In the genomic region with DNA sequence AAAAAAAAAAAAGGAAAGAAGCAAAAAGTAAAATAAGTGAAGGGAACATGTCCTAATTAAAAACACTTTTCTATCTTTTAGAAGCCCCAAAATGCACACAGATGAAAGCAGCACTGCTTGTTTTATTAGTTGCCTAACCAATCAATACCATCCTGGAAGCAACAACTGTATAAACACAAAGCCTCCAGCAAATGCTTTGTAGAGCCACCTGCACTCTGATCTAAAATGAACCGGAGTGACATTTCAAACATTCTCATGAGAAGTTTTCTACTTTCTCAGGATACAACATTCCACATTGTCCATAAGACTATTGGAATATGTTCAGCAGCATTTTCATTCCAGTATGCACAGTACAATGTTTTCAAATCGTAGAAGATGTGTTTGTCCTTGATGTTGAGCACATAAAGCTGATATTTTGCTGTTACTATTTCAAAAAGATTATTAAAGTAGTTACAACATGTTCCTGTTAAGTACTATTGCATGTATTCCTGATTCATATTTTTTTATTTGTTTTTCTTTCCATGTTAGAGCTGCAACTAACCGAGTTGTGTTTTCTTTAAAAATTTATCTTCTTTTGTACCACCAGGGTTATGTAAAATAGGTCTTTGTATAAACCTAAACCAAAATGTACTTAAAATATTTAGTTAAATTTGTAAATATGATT, we compare ENCODE assay signal across 1 cellular context.
TF ChIP-seq lines count a peak whose summit lies in the region.

No MANE protein-coding gene starts in this region.

TF ChIP-seq in HepG2, 621 proteins besides CTCF, POLR2A, EP300 and RAD21 (continued from another document and continues in another):
- TF ChIP-seq, protein P1, sequence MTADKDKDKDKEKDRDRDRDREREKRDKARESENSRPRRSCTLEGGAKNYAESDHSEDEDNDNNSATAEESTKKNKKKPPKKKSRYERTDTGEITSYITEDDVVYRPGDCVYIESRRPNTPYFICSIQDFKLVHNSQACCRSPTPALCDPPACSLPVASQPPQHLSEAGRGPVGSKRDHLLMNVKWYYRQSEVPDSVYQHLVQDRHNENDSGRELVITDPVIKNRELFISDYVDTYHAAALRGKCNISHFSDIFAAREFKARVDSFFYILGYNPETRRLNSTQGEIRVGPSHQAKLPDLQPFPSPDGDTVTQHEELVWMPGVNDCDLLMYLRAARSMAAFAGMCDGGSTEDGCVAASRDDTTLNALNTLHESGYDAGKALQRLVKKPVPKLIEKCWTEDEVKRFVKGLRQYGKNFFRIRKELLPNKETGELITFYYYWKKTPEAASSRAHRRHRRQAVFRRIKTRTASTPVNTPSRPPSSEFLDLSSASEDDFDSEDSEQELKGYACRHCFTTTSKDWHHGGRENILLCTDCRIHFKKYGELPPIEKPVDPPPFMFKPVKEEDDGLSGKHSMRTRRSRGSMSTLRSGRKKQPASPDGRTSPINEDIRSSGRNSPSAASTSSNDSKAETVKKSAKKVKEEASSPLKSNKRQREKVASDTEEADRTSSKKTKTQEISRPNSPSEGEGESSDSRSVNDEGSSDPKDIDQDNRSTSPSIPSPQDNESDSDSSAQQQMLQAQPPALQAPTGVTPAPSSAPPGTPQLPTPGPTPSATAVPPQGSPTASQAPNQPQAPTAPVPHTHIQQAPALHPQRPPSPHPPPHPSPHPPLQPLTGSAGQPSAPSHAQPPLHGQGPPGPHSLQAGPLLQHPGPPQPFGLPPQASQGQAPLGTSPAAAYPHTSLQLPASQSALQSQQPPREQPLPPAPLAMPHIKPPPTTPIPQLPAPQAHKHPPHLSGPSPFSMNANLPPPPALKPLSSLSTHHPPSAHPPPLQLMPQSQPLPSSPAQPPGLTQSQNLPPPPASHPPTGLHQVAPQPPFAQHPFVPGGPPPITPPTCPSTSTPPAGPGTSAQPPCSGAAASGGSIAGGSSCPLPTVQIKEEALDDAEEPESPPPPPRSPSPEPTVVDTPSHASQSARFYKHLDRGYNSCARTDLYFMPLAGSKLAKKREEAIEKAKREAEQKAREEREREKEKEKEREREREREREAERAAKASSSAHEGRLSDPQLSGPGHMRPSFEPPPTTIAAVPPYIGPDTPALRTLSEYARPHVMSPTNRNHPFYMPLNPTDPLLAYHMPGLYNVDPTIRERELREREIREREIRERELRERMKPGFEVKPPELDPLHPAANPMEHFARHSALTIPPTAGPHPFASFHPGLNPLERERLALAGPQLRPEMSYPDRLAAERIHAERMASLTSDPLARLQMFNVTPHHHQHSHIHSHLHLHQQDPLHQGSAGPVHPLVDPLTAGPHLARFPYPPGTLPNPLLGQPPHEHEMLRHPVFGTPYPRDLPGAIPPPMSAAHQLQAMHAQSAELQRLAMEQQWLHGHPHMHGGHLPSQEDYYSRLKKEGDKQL (CRISPR knock-in tag; IDR thresholded peaks at IDR 0.05; ENCODE audit: low read depth), result no peak
- TF ChIP-seq ZNF160 (CRISPR knock-in tag; IDR thresholded peaks at IDR 0.05) (0 out of 2 replicates have a peak, but pooled peaks have one; percentile 31), HNF4A (CRISPR knock-in tag; IDR thresholded peaks at IDR 0.05) (peak; percentile 65), ETV5 (CRISPR knock-in tag; IDR thresholded peaks at IDR 0.05; ENCODE audit: borderline replicate concordance) (peak; percentile 73; the same call in 1 of the 2 replicates), HMGA1 (CRISPR knock-in tag; conservative IDR thresholded peaks at IDR 0.05) (no peak), ZNF317 (CRISPR knock-in tag; IDR thresholded peaks at IDR 0.05) (peak; percentile 72; the same call in 1 of the 2 replicates), ZNF737 (CRISPR knock-in tag; IDR thresholded peaks at IDR 0.05; ENCODE audit: borderline replicate concordance) (no peak), ZSCAN9 (CRISPR knock-in tag; IDR thresholded peaks at IDR 0.05; ENCODE audit: borderline replicate concordance) (peak; percentile 62; the same call in 1 of the 2 replicates), ISL2 (CRISPR knock-in tag; IDR thresholded peaks at IDR 0.05) (peak; percentile 91), SALL1 (CRISPR knock-in tag; IDR thresholded peaks at IDR 0.05) (peak; percentile 78; the same call in 1 of the 2 replicates), AHDC1 (CRISPR knock-in tag; IDR thresholded peaks at IDR 0.05; ENCODE audit: borderline replicate concordance) (peak; percentile 99), KLF6 (CRISPR knock-in tag; IDR thresholded peaks at IDR 0.05) (0 out of 2 replicates have a peak, but pooled peaks have one; percentile 52), SMC3 (IDR thresholded peaks at IDR 0.05; ENCODE audit: low read length) (no peak), SOX13 (IDR thresholded peaks at IDR 0.05) (peak; percentile 70; the same call in 1 of the 2 replicates), SOX13 (CRISPR knock-in tag; conservative IDR thresholded peaks at IDR 0.05 in 1 of 2, IDR thresholded peaks at IDR 0.05 in 1 of 2) (peak in 1 of 2 experiments; percentile 80; a peak in 2 of 4 replicates), SAFB2 (CRISPR knock-in tag; IDR thresholded peaks at IDR 0.05; ENCODE audit: borderline replicate concordance, low read depth) (no peak), MIER3 (CRISPR knock-in tag; IDR thresholded peaks at IDR 0.05; ENCODE audit: borderline replicate concordance) (peak; percentile 52; the same call in 1 of the 2 replicates), FOXA3 (CRISPR knock-in tag; IDR thresholded peaks at IDR 0.05) (peak; percentile 87), ZNF790 (CRISPR knock-in tag; IDR thresholded peaks at IDR 0.05; ENCODE audit: borderline replicate concordance) (0 out of 2 replicates have a peak, but pooled peaks have one; percentile 31), NFIC (IDR thresholded peaks at IDR 0.05; ENCODE audit: low read length) (peak; percentile 96), ZMYM4 (CRISPR knock-in tag; IDR thresholded peaks at IDR 0.05) (peak; percentile 62; the same call in 1 of the 2 replicates), ZNF24 (IDR thresholded peaks at IDR 0.05) (no peak), ERF (CRISPR knock-in tag; IDR thresholded peaks at IDR 0.05) (peak; percentile 71), MED1 (CRISPR knock-in tag; IDR thresholded peaks at IDR 0.05) (peak; percentile 75; the same call in 1 of the 2 replicates), PPARG (CRISPR knock-in tag; conservative IDR thresholded peaks at IDR 0.05) (peak; percentile 53; the same call in 1 of the 2 replicates)
- TF ChIP-seq, protein P2, sequence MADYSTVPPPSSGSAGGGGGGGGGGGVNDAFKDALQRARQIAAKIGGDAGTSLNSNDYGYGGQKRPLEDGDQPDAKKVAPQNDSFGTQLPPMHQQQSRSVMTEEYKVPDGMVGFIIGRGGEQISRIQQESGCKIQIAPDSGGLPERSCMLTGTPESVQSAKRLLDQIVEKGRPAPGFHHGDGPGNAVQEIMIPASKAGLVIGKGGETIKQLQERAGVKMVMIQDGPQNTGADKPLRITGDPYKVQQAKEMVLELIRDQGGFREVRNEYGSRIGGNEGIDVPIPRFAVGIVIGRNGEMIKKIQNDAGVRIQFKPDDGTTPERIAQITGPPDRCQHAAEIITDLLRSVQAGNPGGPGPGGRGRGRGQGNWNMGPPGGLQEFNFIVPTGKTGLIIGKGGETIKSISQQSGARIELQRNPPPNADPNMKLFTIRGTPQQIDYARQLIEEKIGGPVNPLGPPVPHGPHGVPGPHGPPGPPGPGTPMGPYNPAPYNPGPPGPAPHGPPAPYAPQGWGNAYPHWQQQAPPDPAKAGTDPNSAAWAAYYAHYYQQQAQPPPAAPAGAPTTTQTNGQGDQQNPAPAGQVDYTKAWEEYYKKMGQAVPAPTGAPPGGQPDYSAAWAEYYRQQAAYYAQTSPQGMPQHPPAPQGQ (CRISPR knock-in tag; IDR thresholded peaks at IDR 0.05; ENCODE audit: borderline replicate concordance), result no peak
- TF ChIP-seq, protein P3, sequence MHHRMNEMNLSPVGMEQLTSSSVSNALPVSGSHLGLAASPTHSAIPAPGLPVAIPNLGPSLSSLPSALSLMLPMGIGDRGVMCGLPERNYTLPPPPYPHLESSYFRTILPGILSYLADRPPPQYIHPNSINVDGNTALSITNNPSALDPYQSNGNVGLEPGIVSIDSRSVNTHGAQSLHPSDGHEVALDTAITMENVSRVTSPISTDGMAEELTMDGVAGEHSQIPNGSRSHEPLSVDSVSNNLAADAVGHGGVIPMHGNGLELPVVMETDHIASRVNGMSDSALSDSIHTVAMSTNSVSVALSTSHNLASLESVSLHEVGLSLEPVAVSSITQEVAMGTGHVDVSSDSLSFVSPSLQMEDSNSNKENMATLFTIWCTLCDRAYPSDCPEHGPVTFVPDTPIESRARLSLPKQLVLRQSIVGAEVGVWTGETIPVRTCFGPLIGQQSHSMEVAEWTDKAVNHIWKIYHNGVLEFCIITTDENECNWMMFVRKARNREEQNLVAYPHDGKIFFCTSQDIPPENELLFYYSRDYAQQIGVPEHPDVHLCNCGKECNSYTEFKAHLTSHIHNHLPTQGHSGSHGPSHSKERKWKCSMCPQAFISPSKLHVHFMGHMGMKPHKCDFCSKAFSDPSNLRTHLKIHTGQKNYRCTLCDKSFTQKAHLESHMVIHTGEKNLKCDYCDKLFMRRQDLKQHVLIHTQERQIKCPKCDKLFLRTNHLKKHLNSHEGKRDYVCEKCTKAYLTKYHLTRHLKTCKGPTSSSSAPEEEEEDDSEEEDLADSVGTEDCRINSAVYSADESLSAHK (CRISPR knock-in tag; IDR thresholded peaks at IDR 0.05; ENCODE audit: borderline replicate concordance), result no peak
- TF ChIP-seq, protein P4, sequence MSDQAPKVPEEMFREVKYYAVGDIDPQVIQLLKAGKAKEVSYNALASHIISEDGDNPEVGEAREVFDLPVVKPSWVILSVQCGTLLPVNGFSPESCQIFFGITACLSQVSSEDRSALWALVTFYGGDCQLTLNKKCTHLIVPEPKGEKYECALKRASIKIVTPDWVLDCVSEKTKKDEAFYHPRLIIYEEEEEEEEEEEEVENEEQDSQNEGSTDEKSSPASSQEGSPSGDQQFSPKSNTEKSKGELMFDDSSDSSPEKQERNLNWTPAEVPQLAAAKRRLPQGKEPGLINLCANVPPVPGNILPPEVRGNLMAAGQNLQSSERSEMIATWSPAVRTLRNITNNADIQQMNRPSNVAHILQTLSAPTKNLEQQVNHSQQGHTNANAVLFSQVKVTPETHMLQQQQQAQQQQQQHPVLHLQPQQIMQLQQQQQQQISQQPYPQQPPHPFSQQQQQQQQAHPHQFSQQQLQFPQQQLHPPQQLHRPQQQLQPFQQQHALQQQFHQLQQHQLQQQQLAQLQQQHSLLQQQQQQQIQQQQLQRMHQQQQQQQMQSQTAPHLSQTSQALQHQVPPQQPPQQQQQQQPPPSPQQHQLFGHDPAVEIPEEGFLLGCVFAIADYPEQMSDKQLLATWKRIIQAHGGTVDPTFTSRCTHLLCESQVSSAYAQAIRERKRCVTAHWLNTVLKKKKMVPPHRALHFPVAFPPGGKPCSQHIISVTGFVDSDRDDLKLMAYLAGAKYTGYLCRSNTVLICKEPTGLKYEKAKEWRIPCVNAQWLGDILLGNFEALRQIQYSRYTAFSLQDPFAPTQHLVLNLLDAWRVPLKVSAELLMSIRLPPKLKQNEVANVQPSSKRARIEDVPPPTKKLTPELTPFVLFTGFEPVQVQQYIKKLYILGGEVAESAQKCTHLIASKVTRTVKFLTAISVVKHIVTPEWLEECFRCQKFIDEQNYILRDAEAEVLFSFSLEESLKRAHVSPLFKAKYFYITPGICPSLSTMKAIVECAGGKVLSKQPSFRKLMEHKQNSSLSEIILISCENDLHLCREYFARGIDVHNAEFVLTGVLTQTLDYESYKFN (CRISPR knock-in tag; conservative IDR thresholded peaks at IDR 0.05), result peak; percentile 98
- TF ChIP-seq, protein P5, sequence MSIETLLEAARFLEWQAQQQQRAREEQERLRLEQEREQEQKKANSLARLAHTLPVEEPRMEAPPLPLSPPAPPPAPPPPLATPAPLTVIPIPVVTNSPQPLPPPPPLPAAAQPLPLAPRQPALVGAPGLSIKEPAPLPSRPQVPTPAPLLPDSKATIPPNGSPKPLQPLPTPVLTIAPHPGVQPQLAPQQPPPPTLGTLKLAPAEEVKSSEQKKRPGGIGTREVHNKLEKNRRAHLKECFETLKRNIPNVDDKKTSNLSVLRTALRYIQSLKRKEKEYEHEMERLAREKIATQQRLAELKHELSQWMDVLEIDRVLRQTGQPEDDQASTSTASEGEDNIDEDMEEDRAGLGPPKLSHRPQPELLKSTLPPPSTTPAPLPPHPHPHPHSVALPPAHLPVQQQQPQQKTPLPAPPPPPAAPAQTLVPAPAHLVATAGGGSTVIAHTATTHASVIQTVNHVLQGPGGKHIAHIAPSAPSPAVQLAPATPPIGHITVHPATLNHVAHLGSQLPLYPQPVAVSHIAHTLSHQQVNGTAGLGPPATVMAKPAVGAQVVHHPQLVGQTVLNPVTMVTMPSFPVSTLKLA (IDR thresholded peaks at IDR 0.05), result no peak
- TF ChIP-seq, protein P6, sequence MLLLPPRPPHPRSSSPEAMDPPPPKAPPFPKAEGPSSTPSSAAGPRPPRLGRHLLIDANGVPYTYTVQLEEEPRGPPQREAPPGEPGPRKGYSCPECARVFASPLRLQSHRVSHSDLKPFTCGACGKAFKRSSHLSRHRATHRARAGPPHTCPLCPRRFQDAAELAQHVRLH (CRISPR knock-in tag; IDR thresholded peaks at IDR 0.05; ENCODE audit: borderline replicate concordance, low read depth), result no peak
